ENCODE assay signal across 8 cellular contexts in genomic region chr2:230416061-230416721, GRCh38. TPM values are rescaled to one million over a fixed set of nuclear protein-coding genes. Genes with fewer than 3 reads are reported as not detected.
A peak's percentile ranks its signal among the peaks of the same experiment; 100 is the strongest.
DNase-seq lines count a peak whose midpoint lies in the region; ATAC-seq and TF ChIP-seq lines count a peak whose summit lies in the region.

TSS of gene SP100 (plus strand) at chr2:230416201. CDS start at chr2:230416297, 96 bp downstream.

- H3K4me2 ChIP-seq in KMS-11 = peak within 1 kb of the TSS; percentile 100

- ATAC-seq in GM21528 (IDR thresholded peaks at IDR 0.05; ENCODE audit: low FRiP score, unreplicated experiment) = peak; percentile 78
- peak; percentile 83 for ATAC-seq in activated B cell treated with CpG ODN at 0.5 μM for 24 hours (ENCODE audit: low read depth)
- peak; percentile 82 for ATAC-seq in lung (ENCODE audit: insufficient read depth, low FRiP score)

- H3K27ac ChIP-seq in KMS-11 (peak within 1 kb of the TSS; percentile 61), caudate nucleus (ENCODE audit: low read depth, low read length) (peak within 1 kb of the TSS; percentile 85), lung (ENCODE audit: low read depth in 1 of 2, low read length in 1 of 2) (peak within 1 kb of the TSS; percentile 94 to 95)

- peak within 1 kb of the TSS; percentile 94 for H3K4me3 ChIP-seq in KMS-11 (IDR thresholded peaks at IDR 0.05; ENCODE audit: insufficient read depth, low read depth, low read length)
- peak within 1 kb of the TSS; percentile 76 for H3K4me3 ChIP-seq in lung

- peak within 1 kb of the TSS; percentile 99 for H3K27ac Mint-ChIP-seq in activated B cell treated with CpG ODN at 0.5 μM for 24 hours

- POLR2A ChIA-PET in activated B cell treated with CpG ODN at 0.5 μM for 24 hours (lab: Charles Lee) = interaction anchor here (0.6 to 8.3 kb wide), 23 partner anchors 8 to 263 kb away, joined by 3 to 47 read pairs (median 4); partner anchors contain the start of genes SP140 and SP140L

- H3K9me3 Mint-ChIP-seq in activated B cell treated with CpG ODN at 0.5 μM for 24 hours = no peaks in the 10 kb centered on the region

- DNase-seq in DMS153 treated with DMSO at 0.1 percent for 48 hours (lab: John Stamatoyannopoulos, UW; ENCODE audit: unreplicated experiment) (peak; percentile 23), activated B cell treated with CpG ODN at 0.5 μM for 24 hours (peak; percentile 67), caudate nucleus (lab: John Stamatoyannopoulos, UW) (peak in 5 of 61 donors; percentile 4 to 21 (median 12)), lung (ENCODE audit: low spot score) (peak; percentile 81), hippocampal formation (lab: John Stamatoyannopoulos, UW) (no peak)
- peak; percentile 72 to 73 for DNase-seq in stimulated activated CD8-positive, alpha-beta memory T cell treated with anti-CD3 and anti-CD28 coated beads, Interleukin-15, amount 100 ng/mL, for 48 hours (ENCODE audit: low read depth in 2 of 2)

- peaks cover 37% of the 10 kb centered on the region for H3K4me1 ChIP-seq in KMS-11 (ENCODE audit: low read depth, poor library complexity, severe bottlenecking)
- H3K4me1 ChIP-seq in lung (ENCODE audit: control insufficient read depth in 2 of 2, insufficient read depth in 2 of 2, low read length in 2 of 2) = peaks cover 4 to 19% of the 10 kb centered on the region in 2 donors

- peak within 1 kb of the TSS; percentile 86 for H2AFZ ChIP-seq in KMS-11 (ENCODE audit: low read depth)

- H3K9ac ChIP-seq in KMS-11 = peak within 1 kb of the TSS; percentile 69

- no peaks in the 10 kb centered on the region for H4K20me1 ChIP-seq in KMS-11 (ENCODE audit: insufficient read depth)

- CTCF ChIA-PET in activated B cell treated with CpG ODN at 0.5 μM for 24 hours (lab: Charles Lee) = interaction anchor here (1.3 kb wide), 1 partner anchor 214 kb away, joined by 3 read pairs; no protein-coding TSS in a partner anchor

- peaks cover 14% of the 10 kb centered on the region; the same call in 1 of the 2 replicates for H3K79me2 ChIP-seq in KMS-11 (ENCODE audit: insufficient read depth, low read depth)

- H3K27me3 ChIP-seq in KMS-11 (ENCODE audit: insufficient read depth, low read depth) (no peaks in the 10 kb centered on the region), lung (ENCODE audit: control insufficient read depth, insufficient read depth) (no peaks in the 10 kb centered on the region)

- no peaks in the 10 kb centered on the region for H3K36me3 ChIP-seq in KMS-11 (ENCODE audit: insufficient read depth)
- H3K36me3 ChIP-seq in lung (ENCODE audit: control insufficient read depth in 2 of 2, insufficient read depth in 2 of 2, low read length in 2 of 2) = peaks cover 0 to 2% of the 10 kb centered on the region in 2 donors

- no peaks in the 10 kb centered on the region for H3K9me3 ChIP-seq in lung (ENCODE audit: control insufficient read depth in 2 of 2, insufficient read depth in 1 of 2, low read length in 1 of 2)

- TF ChIP-seq CTCF in KMS-11 (conservative IDR thresholded peaks at IDR 0.05; ENCODE audit: low read depth, low read length) (no peak), activated B cell treated with CpG ODN at 0.5 μM for 24 hours (IDR thresholded peaks at IDR 0.05) (no peak), lung (IDR thresholded peaks at IDR 0.05; ENCODE audit: control extremely low read depth, extremely low read depth) (no peak)

- peaks cover 80% of the 10 kb centered on the region for H3K4me1 Mint-ChIP-seq in activated B cell treated with CpG ODN at 0.5 μM for 24 hours

- peak within 1 kb of the TSS; percentile 93 for H3K4me3 Mint-ChIP-seq in activated B cell treated with CpG ODN at 0.5 μM for 24 hours

- intact Hi-C loops in activated B cell treated with CpG ODN at 0.5 μM for 24 hours (cut with micrococcal nuclease) = loop anchor here (1.0 to 5.0 kb wide), 9 partner anchors 10 to 349 kb away; partner anchors contain the start of gene SLC16A14

- WGBS in lung, 2 donors = 0 to 1% methylated on average over 12 of the region's 12 CpGs

- H3K36me3 Mint-ChIP-seq in activated B cell treated with CpG ODN at 0.5 μM for 24 hours (ENCODE audit: low read depth) = peaks cover 45% of the 10 kb centered on the region

- H3K27me3 Mint-ChIP-seq in activated B cell treated with CpG ODN at 0.5 μM for 24 hours = no peaks in the 10 kb centered on the region

RNA-seq across cellular contexts. Expression of gene SP100, which starts in this region (rescaled TPM):
- total RNA-seq in activated B cell treated with CpG ODN at 0.5 μM for 24 hours (369 and 433 TPM in 2 replicates), lung (100 to 1,000 TPM in 1 of 2 donors, 10 to 100 TPM in 1; 89.3 to 128 TPM)
- 10 to 100 TPM; 56.2 to 72.8 TPM for polyA plus RNA-seq in lung

Comparison
In these comparisons a context has a peak if more than half of its experiments do, and no peak if none do; other contexts are left out.
1. DNase-seq: peak in DMS153 treated with DMSO at 0.1 percent for 48 hours (single experiment), activated B cell treated with CpG ODN at 0.5 μM for 24 hours (single experiment), lung (single experiment) and stimulated activated CD8-positive, alpha-beta memory T cell treated with anti-CD3 and anti-CD28 coated beads, Interleukin-15, amount 100 ng/mL, for 48 hours (2 of 2); none in hippocampal formation (0 of 2).
2. Peak in every context shown above with its lines, with median percentiles within 50 percentile points of each other: ATAC-seq and H3K27ac ChIP-seq.